In genomic region chr18:3008546-3008945, GRCh38 we compare ENCODE assay signal across 16 cellular contexts. TPM values are rescaled to one million over a fixed set of nuclear protein-coding genes. Genes with fewer than 3 reads are reported as not detected.
DNase-seq lines count a peak whose midpoint lies in the region; ATAC-seq and TF ChIP-seq lines count a peak whose summit lies in the region.
"Had no signal": no experiment of that assay in that cellular context is flagged by ENCODE, and none has a peak within 500 bp of the region (broad histone marks: within the 10 kb centered on the region; RNA-seq: fewer than 3 reads in every experiment).

No MANE protein-coding gene starts in this region.

- no peak for TF ChIP-seq CTCF in fibroblast of the aortic adventitia (IDR thresholded peaks at IDR 0.05; ENCODE audit: insufficient read depth, low read length)
- no peak for TF ChIP-seq CTCF in suprapubic skin (IDR thresholded peaks at IDR 0.05)
- TF ChIP-seq CTCF in transverse colon (IDR thresholded peaks at IDR 0.05): no peak

- H3K4me1 ChIP-seq in suprapubic skin: peaks cover 30% of the 10 kb centered on the region
- H3K4me1 ChIP-seq in transverse colon: peaks cover 0 to 45% (median 15%) of the 10 kb centered on the region in 4 donors

- TF ChIP-seq POLR2A in suprapubic skin (IDR thresholded peaks at IDR 0.05): no peak
- TF ChIP-seq POLR2A in transverse colon (IDR thresholded peaks at IDR 0.05): no peak

- no peaks in the 10 kb centered on the region for H3K9me3 Mint-ChIP-seq in stimulated activated naive CD8-positive, alpha-beta T cell treated with anti-CD3 and anti-CD28 coated beads, Interleukin-15, Interleukin-2, amounts not matched to agents 100 ng/mL and 50 ng/mL, for 24 hours
- no peaks in the 10 kb centered on the region for H3K9me3 Mint-ChIP-seq in stimulated activated naive CD8-positive, alpha-beta T cell treated with anti-CD3 and anti-CD28 coated beads, Interleukin-15, amount 100 ng/mL, for 72 hours
- peaks cover 0 to 6% (median 0%) of the 10 kb centered on the region in 3 donors for H3K9me3 Mint-ChIP-seq in T-cell
- H3K9me3 Mint-ChIP-seq: natural killer cell treated with Interleukin-12 subunit alpha and Interleukin-12 subunit beta and Interleukin-15 and Interleukin-18, amount 100 ng/mL, for 72 hours had no signal

- no peaks in the 10 kb centered on the region for H3K9me3 ChIP-seq in suprapubic skin
- no peaks in the 10 kb centered on the region for H3K9me3 ChIP-seq in transverse colon
- H3K9me3 ChIP-seq: spleen had no signal

- 74% methylated on average over 4 of the region's 4 CpGs for WGBS in suprapubic skin
- WGBS in transverse colon (ENCODE audit: low coverage in 1 of 2), 2 donors: 83 to 89% methylated on average over 4 of the region's 4 CpGs

- TF ChIP-seq EP300 in suprapubic skin (IDR thresholded peaks at IDR 0.05) (no peak), transverse colon (IDR thresholded peaks at IDR 0.05; ENCODE audit: low read depth) (no peak)

- DNase-seq in stimulated activated naive CD8-positive, alpha-beta T cell treated with anti-CD3 and anti-CD28 coated beads, Interleukin-15, amount 100 ng/mL, for 72 hours: no peak
- DNase-seq in T-cell (no peak), fibroblast of the aortic adventitia (ENCODE audit: low read depth) (peak; percentile 68), suprapubic skin (ENCODE audit: low spot score in 2 of 2) (no peak), SHP77 (lab: John Stamatoyannopoulos, UW) (no peak), transverse colon (no peak)
- DNase-seq: activated CD4-positive, CD25-positive, alpha-beta regulatory T cell; caudate nucleus; CD4-positive, CD25-positive, alpha-beta regulatory T cell; NCI-H1436; spleen had no signal

- intact Hi-C loops in transverse colon (cut with DNase I; ENCODE audit: low total_unique reads): no loop called here

- H3K27ac Mint-ChIP-seq in stimulated activated naive CD8-positive, alpha-beta T cell treated with anti-CD3 and anti-CD28 coated beads, Interleukin-15, Interleukin-2, amounts not matched to agents 100 ng/mL and 50 ng/mL, for 24 hours: peak overlapping the region; percentile 27
- H3K27ac Mint-ChIP-seq in stimulated activated naive CD8-positive, alpha-beta T cell treated with anti-CD3 and anti-CD28 coated beads, Interleukin-15, amount 100 ng/mL, for 72 hours: no peak overlapping the region
- H3K27ac Mint-ChIP-seq in T-cell: peak overlapping the region; percentile 9 to 10
- H3K27ac Mint-ChIP-seq: CD4-positive, CD25-positive, alpha-beta regulatory T cell; natural killer cell treated with Interleukin-12 subunit alpha and Interleukin-12 subunit beta and Interleukin-15 and Interleukin-18, amount 100 ng/mL, for 72 hours had no signal

- CTCF ChIA-PET in T-cell (lab: Charles Lee): interaction anchor here in 1 of 2 donors (0.6 kb wide), 1 partner anchor 120 kb away, joined by 3 read pairs; no protein-coding TSS in a partner anchor

- ATAC-seq in stimulated activated naive CD8-positive, alpha-beta T cell treated with anti-CD3 and anti-CD28 coated beads, Interleukin-15, amount 100 ng/mL, for 72 hours: no peak
- ATAC-seq in T-cell (replicated peaks in 1 of 4) (no peak), GM21390 (IDR thresholded peaks at IDR 0.05; ENCODE audit: unreplicated experiment) (no peak)
- ATAC-seq: esophagus mucosa; natural killer cell treated with Interleukin-12 subunit alpha and Interleukin-12 subunit beta and Interleukin-15 and Interleukin-18, amount 100 ng/mL, for 72 hours had no signal

- H3K27me3 ChIP-seq in suprapubic skin (no peaks in the 10 kb centered on the region), transverse colon (no peaks in the 10 kb centered on the region)
- H3K27me3 ChIP-seq: spleen had no signal

- H3K27ac ChIP-seq in suprapubic skin (no peak overlapping the region), transverse colon (no peak overlapping the region)
- H3K27ac ChIP-seq: SK-N-MC had no signal

- no peak overlapping the region for H3K4me3 Mint-ChIP-seq in stimulated activated naive CD8-positive, alpha-beta T cell treated with anti-CD3 and anti-CD28 coated beads, Interleukin-15, Interleukin-2, amounts not matched to agents 100 ng/mL and 50 ng/mL, for 24 hours
- H3K4me3 Mint-ChIP-seq in stimulated activated naive CD8-positive, alpha-beta T cell treated with anti-CD3 and anti-CD28 coated beads, Interleukin-15, amount 100 ng/mL, for 72 hours: no peak overlapping the region
- peak overlapping the region in 1 of 3 donors; percentile 50 for H3K4me3 Mint-ChIP-seq in T-cell
- H3K4me3 Mint-ChIP-seq: CD4-positive, CD25-positive, alpha-beta regulatory T cell; natural killer cell treated with Interleukin-12 subunit alpha and Interleukin-12 subunit beta and Interleukin-15 and Interleukin-18, amount 100 ng/mL, for 72 hours had no signal

- no peaks in the 10 kb centered on the region for H3K27me3 Mint-ChIP-seq in stimulated activated naive CD8-positive, alpha-beta T cell treated with anti-CD3 and anti-CD28 coated beads, Interleukin-15, Interleukin-2, amounts not matched to agents 100 ng/mL and 50 ng/mL, for 24 hours
- H3K27me3 Mint-ChIP-seq in stimulated activated naive CD8-positive, alpha-beta T cell treated with anti-CD3 and anti-CD28 coated beads, Interleukin-15, amount 100 ng/mL, for 72 hours: no peaks in the 10 kb centered on the region
- H3K27me3 Mint-ChIP-seq in T-cell: no peaks in the 10 kb centered on the region
- H3K27me3 Mint-ChIP-seq: natural killer cell treated with Interleukin-12 subunit alpha and Interleukin-12 subunit beta and Interleukin-15 and Interleukin-18, amount 100 ng/mL, for 72 hours had no signal

- peaks cover 53% of the 10 kb centered on the region for H3K4me1 Mint-ChIP-seq in stimulated activated naive CD8-positive, alpha-beta T cell treated with anti-CD3 and anti-CD28 coated beads, Interleukin-15, Interleukin-2, amounts not matched to agents 100 ng/mL and 50 ng/mL, for 24 hours (ENCODE audit: low read depth)
- H3K4me1 Mint-ChIP-seq in stimulated activated naive CD8-positive, alpha-beta T cell treated with anti-CD3 and anti-CD28 coated beads, Interleukin-15, amount 100 ng/mL, for 72 hours: peaks cover 53% of the 10 kb centered on the region
- H3K4me1 Mint-ChIP-seq in T-cell: peaks cover 54 to 73% (median 64%) of the 10 kb centered on the region in 3 donors

- POLR2A ChIA-PET in T-cell (lab: Charles Lee): interaction anchor here in 1 of 2 donors (0.6 kb wide), 2 partner anchors 30 to 218 kb away, joined by 3 to 9 read pairs; no protein-coding TSS in a partner anchor

- peaks cover 69% of the 10 kb centered on the region for H3K36me3 Mint-ChIP-seq in stimulated activated naive CD8-positive, alpha-beta T cell treated with anti-CD3 and anti-CD28 coated beads, Interleukin-15, Interleukin-2, amounts not matched to agents 100 ng/mL and 50 ng/mL, for 24 hours (ENCODE audit: low read depth)
- H3K36me3 Mint-ChIP-seq in T-cell: peaks cover 36% of the 10 kb centered on the region

- in situ Hi-C loops in transverse colon (cut with MboI; ENCODE audit: low pct_ligation_motif_present in 1 of 4, low pct_unique_long_range_greater_than_20kb in 1 of 4, low sequenced_read_pairs in 3 of 4): no loop called here

- H3K4me3 ChIP-seq in fibroblast of the aortic adventitia (ENCODE audit: low read depth, low read length) (no peak overlapping the region), suprapubic skin (no peak overlapping the region), transverse colon (no peak overlapping the region)
- H3K4me3 ChIP-seq: SK-N-MC, spleen had no signal

- peaks cover 5% of the 10 kb centered on the region for H3K36me3 ChIP-seq in suprapubic skin
- no peaks in the 10 kb centered on the region for H3K36me3 ChIP-seq in transverse colon

RNA-seq across cellular contexts. Expression of gene LPIN2, which starts 4.4 kb away (rescaled TPM):
- total RNA-seq in T-cell (100 to 1,000 TPM in 1 of 5 donors, 10 to 100 TPM in 4; 78.9 to 107 (median 88.8) TPM), fibroblast of the aortic adventitia (ENCODE audit: low replicate concordance) (18.2 and 43.7 TPM in 2 replicates), suprapubic skin (10 to 100 TPM in 1 of 4 donors, 1 to 10 TPM in 3; 7.2 to 11.2 (median 9.1) TPM), transverse colon (100 to 1,000 TPM in 1 of 4 donors, 10 to 100 TPM in 3; 11.1 to 151 (median 87.0) TPM)

Comparison
In these comparisons a context has a peak if more than half of its experiments do, and no peak if none do; other contexts are left out.
1. H3K27ac Mint-ChIP-seq: peak in stimulated activated naive CD8-positive, alpha-beta T cell treated with anti-CD3 and anti-CD28 coated beads, Interleukin-15, Interleukin-2, amounts not matched to agents 100 ng/mL and 50 ng/mL, for 24 hours (single experiment) and T-cell (2 of 2); none in stimulated activated naive CD8-positive, alpha-beta T cell treated with anti-CD3 and anti-CD28 coated beads, Interleukin-15, amount 100 ng/mL, for 72 hours (0 of 2).